In genomic region chr11:71395010-71395560, GRCh38 we compare ENCODE assay signal across 1 cellular context.
TF ChIP-seq lines count a peak whose summit lies in the region.

No MANE protein-coding gene starts in this region.

TF ChIP-seq in K562, 482 proteins besides CTCF, POLR2A, EP300 and RAD21 (continued from another document):
- TF ChIP-seq HNRNPL (IDR thresholded peaks at IDR 0.05; ENCODE audit: low read depth, low read length) (no peak), SAP30 (IDR thresholded peaks at IDR 0.05; ENCODE audit: borderline replicate concordance, insufficient read depth, low read depth, low read length, poor library complexity, severe bottlenecking) (no peak), SIX5 (IDR thresholded peaks at IDR 0.05; ENCODE audit: borderline replicate concordance in 1 of 2, insufficient read depth in 1 of 2, low read depth in 1 of 2, low read length in 2 of 2) (no peak), MTF1 (CRISPR knock-in tag; IDR thresholded peaks at IDR 0.05; ENCODE audit: borderline replicate concordance) (no peak), SOX6 (IDR thresholded peaks at IDR 0.05) (no peak)
